Comparison of ENCODE assay signal across 26 cellular contexts in the genomic region with DNA sequence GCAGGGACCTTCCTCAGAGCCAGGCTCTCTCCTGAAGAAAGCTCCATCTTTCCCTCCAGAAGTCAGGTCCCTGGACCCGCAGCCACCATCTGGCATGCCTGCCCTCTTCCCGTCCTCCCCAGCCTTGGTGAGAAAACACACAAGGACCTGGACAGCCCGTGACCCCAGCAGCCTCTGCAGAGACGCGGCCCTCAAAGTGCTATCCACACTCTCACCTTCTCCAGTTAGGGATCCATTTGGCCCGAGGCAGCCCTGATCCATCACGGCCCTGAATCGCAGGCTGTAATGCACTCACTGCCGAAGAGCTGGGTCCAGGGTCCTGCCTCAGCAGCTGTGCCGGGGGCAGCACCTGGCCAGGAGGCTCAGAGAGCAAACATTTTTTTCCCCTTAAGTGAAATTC.
"Had no signal": no experiment of that assay in that cellular context is flagged by ENCODE, and none has a peak within 500 bp of the region (broad histone marks: within the 10 kb centered on the region; RNA-seq: fewer than 3 reads in every experiment).

No MANE protein-coding gene starts in this region.

- H3K4me2 ChIP-seq: KMS-11 had no signal

- H3K36me3 ChIP-seq: brain microvascular endothelial cell, SJCRH30 had no signal

- H3K4me3 ChIP-seq: SJCRH30 had no signal

- H3K36me3 Mint-ChIP-seq: activated CD4-positive, alpha-beta memory T cell treated with anti-CD3 and anti-CD28 coated beads for 36 hours; activated naive CD4-positive, alpha-beta T cell treated with anti-CD3 and anti-CD28 coated beads, Interleukin-2, amount 10 ng/mL, durations not matched to agents 7 days and 5 days; activated naive CD8-positive, alpha-beta T cell; WTC11 had no signal

- ATAC-seq: activated CD4-positive, CD25-positive, alpha-beta regulatory T cell treated with anti-CD3 and anti-CD28 coated beads, Interleukin-2, amount 50 U/mL, for 24 hours; activated naive CD8-positive, alpha-beta T cell treated with anti-CD3 and anti-CD28 coated beads, Interleukin-2, amount 50 U/mL, for 24 hours; Panc1; WTC11 had no signal

- H3K9me3 Mint-ChIP-seq: activated CD4-positive, alpha-beta memory T cell treated with anti-CD3 and anti-CD28 coated beads for 36 hours; activated naive CD8-positive, alpha-beta T cell treated with anti-CD3 and anti-CD28 coated beads, Interleukin-2, amount 50 U/mL, for 24 hours; T-helper 1 cell treated with Interleukin-12 subunit alpha and Interleukin-12 subunit beta and Interleukin-4 antibody, amounts not matched to agents 30 μg/mL and 1 μg/mL, for 36 hours had no signal

- H3K4me1 Mint-ChIP-seq: activated naive CD4-positive, alpha-beta T cell treated with anti-CD3 and anti-CD28 coated beads, Interleukin-2, amount 10 ng/mL, durations not matched to agents 7 days and 5 days; activated naive CD8-positive, alpha-beta T cell treated with anti-CD3 and anti-CD28 coated beads, Interleukin-2, amount 50 U/mL, for 24 hours; WTC11 had no signal

- H3K27ac Mint-ChIP-seq: activated CD4-positive, alpha-beta memory T cell treated with anti-CD3 and anti-CD28 coated beads for 36 hours; activated naive CD4-positive, alpha-beta T cell treated with anti-CD3 and anti-CD28 coated beads, Interleukin-2, amount 10 ng/mL, durations not matched to agents 7 days and 5 days; activated naive CD8-positive, alpha-beta T cell; activated naive CD8-positive, alpha-beta T cell treated with anti-CD3 and anti-CD28 coated beads, Interleukin-2, amount 50 U/mL, for 24 hours; T-helper 1 cell treated with Interleukin-12 subunit alpha and Interleukin-12 subunit beta and Interleukin-4 antibody, amounts not matched to agents 30 μg/mL and 1 μg/mL, for 36 hours; T-helper 2 cell treated with Interferon-gamma antibody and Interleukin-4, amounts not matched to agents 5 μg/mL and 100 μg/mL, for 36 hours; WTC11 had no signal

- H3K9me3 ChIP-seq: SJCRH30 had no signal

- H3K27ac ChIP-seq: brain microvascular endothelial cell, KMS-11, SJCRH30 had no signal

- H3K27me3 Mint-ChIP-seq: activated naive CD4-positive, alpha-beta T cell treated with anti-CD3 and anti-CD28 coated beads, Interleukin-2, amount 10 ng/mL, durations not matched to agents 7 days and 5 days had no signal

- H3K9ac ChIP-seq: KMS-11 had no signal

- H3K4me1 ChIP-seq: SJCRH30 had no signal

- DNase-seq: activated CD4-positive, alpha-beta memory T cell treated with anti-CD3 and anti-CD28 coated beads for 36 hours; activated CD4-positive, alpha-beta T cell treated with anti-CD3 and anti-CD28 coated beads for 4 hours; activated CD4-positive, alpha-beta T cell treated with anti-CD3 and anti-CD28 coated beads, Interleukin-2, amount 50 U/mL, for 1 hour; activated CD8-positive, alpha-beta memory T cell treated with anti-CD3 and anti-CD28 coated beads, Interleukin-2, amount 50 U/mL, for 4 hours; activated effector memory CD4-positive, alpha-beta T cell treated with Interleukin-2 at 50 U/mL for 16 hours; activated naive CD4-positive, alpha-beta T cell treated with anti-CD3 and anti-CD28 coated beads, Interleukin-2, amount 10 ng/mL, durations not matched to agents 7 days and 5 days; activated naive CD8-positive, alpha-beta T cell treated with anti-CD3 and anti-CD28 coated beads, Interleukin-2, amount 50 U/mL, for 24 hours; activated T-cell treated with anti-CD3 and anti-CD28 coated beads for 4 hours; activated T-cell treated with anti-CD3 and anti-CD28 coated beads, Interleukin-2, amount 50 U/mL, for 48 hours; anterior cingulate cortex; brain microvascular endothelial cell; central memory CD4-positive, alpha-beta T cell; MM.1S; MV-4-11; NCI-H1092; NCI-H1436 treated with DMSO at 0.1 percent for 48 hours; NCI-H2029; NCI-H345 had no signal

- H3K27me3 ChIP-seq: brain microvascular endothelial cell had no signal

- H3K4me3 Mint-ChIP-seq: activated CD4-positive, alpha-beta memory T cell treated with anti-CD3 and anti-CD28 coated beads for 36 hours; activated naive CD4-positive, alpha-beta T cell treated with anti-CD3 and anti-CD28 coated beads, Interleukin-2, amount 10 ng/mL, durations not matched to agents 7 days and 5 days; activated naive CD8-positive, alpha-beta T cell; activated naive CD8-positive, alpha-beta T cell treated with anti-CD3 and anti-CD28 coated beads, Interleukin-2, amount 50 U/mL, for 24 hours; T-helper 1 cell treated with Interleukin-12 subunit alpha and Interleukin-12 subunit beta and Interleukin-4 antibody, amounts not matched to agents 30 μg/mL and 1 μg/mL, for 36 hours; T-helper 2 cell treated with Interferon-gamma antibody and Interleukin-4, amounts not matched to agents 5 μg/mL and 100 μg/mL, for 36 hours; WTC11 had no signal
